ENCODE assay signal across 21 cellular contexts in genomic region chr1:90046635-90047034, GRCh38. TPM values are rescaled to one million over a fixed set of nuclear protein-coding genes. Genes with fewer than 3 reads are reported as not detected.
DNase-seq lines count a peak whose midpoint lies in the region; ATAC-seq and TF ChIP-seq lines count a peak whose summit lies in the region.
"Had no signal": no experiment of that assay in that cellular context is flagged by ENCODE, and none has a peak within 500 bp of the region (broad histone marks: within the 10 kb centered on the region; RNA-seq: fewer than 3 reads in every experiment).

No MANE protein-coding gene starts in this region.

- H3K4me1 Mint-ChIP-seq in WTC11: peaks cover 6% of the 10 kb centered on the region; the same call in 1 of the 2 replicates
- no peaks in the 10 kb centered on the region for H3K4me1 Mint-ChIP-seq in natural killer cell
- H3K4me1 Mint-ChIP-seq: activated CD4-positive, alpha-beta T cell treated with anti-CD3 and anti-CD28 coated beads, Interleukin-2, amount 10 ng/mL, durations not matched to agents 24 days and 14 days had no signal

- peak; percentile 64 for ATAC-seq in GM18867 (IDR thresholded peaks at IDR 0.05; ENCODE audit: unreplicated experiment)
- ATAC-seq in HG02678 (IDR thresholded peaks at IDR 0.05; ENCODE audit: unreplicated experiment): peak; percentile 39
- ATAC-seq in WTC11: peak; percentile 68
- ATAC-seq in natural killer cell: no peak
- ATAC-seq: heart right ventricle, pancreas had no signal

- no peaks in the 10 kb centered on the region for H3K9me3 Mint-ChIP-seq in WTC11
- no peaks in the 10 kb centered on the region for H3K9me3 Mint-ChIP-seq in natural killer cell
- H3K9me3 Mint-ChIP-seq: activated CD4-positive, alpha-beta T cell treated with anti-CD3 and anti-CD28 coated beads, Interleukin-2, amount 10 ng/mL, durations not matched to agents 24 days and 14 days; activated T-cell treated with anti-CD3 and anti-CD28 coated beads, Interleukin-2, amount 50 U/mL, for 4 hours; dendritic cell treated with granulocyte-macrophage colony-stimulating factor and Interleukin-4, amounts not matched to agents 40 ng/mL and 50 ng/mL, for 4 days; nephron had no signal

- H3K36me3 Mint-ChIP-seq in WTC11 (no peaks in the 10 kb centered on the region), natural killer cell (no peaks in the 10 kb centered on the region)

- POLR2A ChIA-PET in WTC11 (lab: Charles Lee): no interaction called here

- H3K4me3 Mint-ChIP-seq in WTC11: no peak overlapping the region
- H3K4me3 Mint-ChIP-seq in natural killer cell: no peak overlapping the region
- H3K4me3 Mint-ChIP-seq: activated CD4-positive, alpha-beta T cell treated with anti-CD3 and anti-CD28 coated beads, Interleukin-2, amount 10 ng/mL, durations not matched to agents 24 days and 14 days; activated T-cell treated with anti-CD3 and anti-CD28 coated beads, Interleukin-2, amount 50 U/mL, for 4 hours; dendritic cell treated with granulocyte-macrophage colony-stimulating factor and Interleukin-4, amounts not matched to agents 40 ng/mL and 50 ng/mL, for 4 days; nephron had no signal

- intact Hi-C loops in natural killer cell (cut with micrococcal nuclease): no loop called here

- H3K27me3 Mint-ChIP-seq in WTC11 (ENCODE audit: low read depth): no peaks in the 10 kb centered on the region
- H3K27me3 Mint-ChIP-seq in natural killer cell (ENCODE audit: low read depth in 2 of 2): peaks cover 15 to 24% of the 10 kb centered on the region in 2 donors
- H3K27me3 Mint-ChIP-seq: dendritic cell treated with granulocyte-macrophage colony-stimulating factor and Interleukin-4, amounts not matched to agents 40 ng/mL and 50 ng/mL, for 4 days had no signal

- CTCF ChIA-PET in WTC11 (lab: Charles Lee): interaction anchor here (0.6 to 1.6 kb wide), 6 partner anchors 9 to 1228 kb away, joined by 3 to 5 read pairs (median 4); no protein-coding TSS in a partner anchor

- peak; percentile 13 for DNase-seq in Daoy (ENCODE audit: low read depth)
- no peak for DNase-seq in WTC11 (ENCODE audit: low spot score)
- no peak for DNase-seq in retina
- DNase-seq in DMS 273 (lab: John Stamatoyannopoulos, UW; ENCODE audit: unreplicated experiment): no peak
- no peak for DNase-seq in natural killer cell
- DNase-seq in DMS114 treated with DMSO at 0.1 percent for 48 hours (lab: John Stamatoyannopoulos, UW; ENCODE audit: unreplicated experiment): no peak
- DNase-seq: activated T-cell treated with anti-CD3 and anti-CD28 coated beads, Interleukin-2, amount 50 U/mL, for 4 hours; central memory CD4-positive, alpha-beta T cell; DMS79; esophagus squamous epithelium; heart right ventricle; lower lobe of right lung; NCI-H2081 treated with DMSO at 0.1 percent for 48 hours; NCI-H446 treated with DMSO at 0.1 percent for 48 hours; pancreas; T-helper 9 cell had no signal

- TF ChIP-seq CTCF in WTC11 (IDR thresholded peaks at IDR 0.05): no peak
- no peak for TF ChIP-seq CTCF in natural killer cell (IDR thresholded peaks at IDR 0.05)

- H3K27ac Mint-ChIP-seq in WTC11: no peak overlapping the region
- no peak overlapping the region for H3K27ac Mint-ChIP-seq in natural killer cell
- H3K27ac Mint-ChIP-seq: activated CD4-positive, alpha-beta T cell treated with anti-CD3 and anti-CD28 coated beads, Interleukin-2, amount 10 ng/mL, durations not matched to agents 24 days and 14 days; dendritic cell treated with granulocyte-macrophage colony-stimulating factor and Interleukin-4, amounts not matched to agents 40 ng/mL and 50 ng/mL, for 4 days had no signal

TF ChIP-seq in WTC11, 78 proteins besides CTCF, POLR2A, EP300 and RAD21:
- TF ChIP-seq FOXP1 (CRISPR knock-in tag; IDR thresholded peaks at IDR 0.05; ENCODE audit: borderline replicate concordance) (no peak), HMGA2 (CRISPR knock-in tag; IDR thresholded peaks at IDR 0.05) (no peak), CBFB (CRISPR knock-in tag; IDR thresholded peaks at IDR 0.05; ENCODE audit: low read depth) (no peak), NR2C2 (CRISPR knock-in tag; IDR thresholded peaks at IDR 0.05) (no peak), ZBTB21 (CRISPR knock-in tag; IDR thresholded peaks at IDR 0.05; ENCODE audit: borderline replicate concordance) (no peak), SP1 (CRISPR knock-in tag; conservative IDR thresholded peaks at IDR 0.05) (no peak), SMAD4 (CRISPR knock-in tag; IDR thresholded peaks at IDR 0.05) (no peak)
TF ChIP-seq in WTC11: peak in this region for 0.

RNA-seq across cellular contexts. Expression of gene ZNF326, which starts 51.7 kb away (rescaled TPM):
- 6.3 and 9.0 TPM in 2 replicates for total RNA-seq in Daoy (2014; rRNA removed; shearing (Covaris generic))
- total RNA-seq in WTC11 (2021) (27.8 to 32.7 TPM (median 28.5 TPM) in 3 replicates), natural killer cell (10 to 100 TPM; 44.4 to 49.2 (median 45.7) TPM)

Comparison
In these comparisons a context has a peak if more than half of its experiments do, and no peak if none do; other contexts are left out.
1. ATAC-seq: peak in GM18867 (single experiment), HG02678 (single experiment) and WTC11 (single experiment); none in natural killer cell (0 of 3).